Comparison of ENCODE assay signal across 20 cellular contexts in genomic region chr19:44987148-44987675, GRCh38. TPM values are rescaled to one million over a fixed set of nuclear protein-coding genes. Genes with fewer than 3 reads are reported as not detected.
DNase-seq lines count a peak whose midpoint lies in the region; ATAC-seq and TF ChIP-seq lines count a peak whose summit lies in the region.
"Had no signal": no experiment of that assay in that cellular context is flagged by ENCODE, and none has a peak within 500 bp of the region (broad histone marks: within the 10 kb centered on the region; RNA-seq: fewer than 3 reads in every experiment).

No MANE protein-coding gene starts in this region.

- H3K27ac Mint-ChIP-seq in activated CD4-positive, alpha-beta T cell treated with anti-CD3 and anti-CD28 coated beads, Interleukin-2, amount 10 ng/mL, durations not matched to agents 7 days and 5 days, result peak overlapping the region; percentile 36
- no peak overlapping the region for H3K27ac Mint-ChIP-seq in activated CD4-positive, alpha-beta T cell treated with anti-CD3 and anti-CD28 coated beads, Interleukin-2, amount 10 ng/mL, durations not matched to agents 24 days and 14 days
- H3K27ac Mint-ChIP-seq in CD4-positive, CD25-positive, alpha-beta regulatory T cell, result peak overlapping the region in 2 of 3 donors; percentile 54 to 88
- H3K27ac Mint-ChIP-seq: GM23338 had no signal

- no peak overlapping the region for H3K4me3 ChIP-seq in CD4-positive, CD25-positive, alpha-beta regulatory T cell (ENCODE audit: low read depth, low read length)
- H3K4me3 ChIP-seq in adipocyte (ENCODE audit: low read length), result no peak overlapping the region
- H3K4me3 ChIP-seq in neutrophil (ENCODE audit: low read depth in 1 of 2, low read length in 1 of 2), result no peak overlapping the region
- no peak overlapping the region for H3K4me3 ChIP-seq in psoas muscle
- H3K4me3 ChIP-seq: BLaER1, GM23338, SJCRH30 had no signal

- no peak for TF ChIP-seq CTCF in neutrophil (IDR thresholded peaks at IDR 0.05)
- no peak for TF ChIP-seq CTCF in psoas muscle (IDR thresholded peaks at IDR 0.05)

- H3K27me3 ChIP-seq in CD4-positive, CD25-positive, alpha-beta regulatory T cell (ENCODE audit: control insufficient read depth, insufficient read depth, low read length), result no peaks in the 10 kb centered on the region
- H3K27me3 ChIP-seq in adipocyte (replicated peaks; ENCODE audit: control insufficient read depth, insufficient read depth, low read length) (no peaks in the 10 kb centered on the region), neutrophil (no peaks in the 10 kb centered on the region), psoas muscle (ENCODE audit: insufficient read depth in 3 of 3, low read length in 2 of 3) (no peaks in the 10 kb centered on the region)
- H3K27me3 ChIP-seq: BLaER1, SJCRH30 had no signal

- no peaks in the 10 kb centered on the region for H3K4me1 ChIP-seq in CD4-positive, CD25-positive, alpha-beta regulatory T cell (ENCODE audit: control insufficient read depth, insufficient read depth, low read length, poor library complexity, severe bottlenecking)
- H3K4me1 ChIP-seq in adipocyte (ENCODE audit: control insufficient read depth, insufficient read depth, low read length), result peaks cover 9% of the 10 kb centered on the region
- H3K4me1 ChIP-seq in neutrophil (ENCODE audit: control insufficient read depth in 1 of 2, insufficient read depth in 1 of 2, low read depth in 1 of 2, low read length in 1 of 2), result peaks cover 0 to 5% of the 10 kb centered on the region in 2 experiments
- H3K4me1 ChIP-seq in psoas muscle, result no peaks in the 10 kb centered on the region
- H3K4me1 ChIP-seq: BLaER1, SJCRH30 had no signal

- H3K36me3 Mint-ChIP-seq in activated CD4-positive, alpha-beta T cell treated with anti-CD3 and anti-CD28 coated beads, Interleukin-2, amount 10 ng/mL, durations not matched to agents 7 days and 5 days (ENCODE audit: low read depth), result peaks cover 9% of the 10 kb centered on the region
- H3K36me3 Mint-ChIP-seq in activated CD4-positive, alpha-beta T cell treated with anti-CD3 and anti-CD28 coated beads, Interleukin-2, amount 10 ng/mL, durations not matched to agents 24 days and 14 days (ENCODE audit: low read depth), result peaks cover 34% of the 10 kb centered on the region
- H3K36me3 Mint-ChIP-seq in CD4-positive, CD25-positive, alpha-beta regulatory T cell, result peaks cover 17% of the 10 kb centered on the region

- peaks cover 52% of the 10 kb centered on the region for H3K36me3 ChIP-seq in CD4-positive, CD25-positive, alpha-beta regulatory T cell (ENCODE audit: control insufficient read depth, insufficient read depth, low read length)
- H3K36me3 ChIP-seq in adipocyte (ENCODE audit: control insufficient read depth, insufficient read depth, low read length, severe bottlenecking), result peaks cover 85% of the 10 kb centered on the region
- peaks cover 91% of the 10 kb centered on the region for H3K36me3 ChIP-seq in neutrophil
- peaks cover 2 to 85% of the 10 kb centered on the region in 2 donors for H3K36me3 ChIP-seq in psoas muscle (ENCODE audit: insufficient read depth in 1 of 2, low read depth in 1 of 2)

- POLR2A ChIA-PET in activated CD4-positive, alpha-beta T cell treated with anti-CD3 and anti-CD28 coated beads, Interleukin-2, amount 10 ng/mL, durations not matched to agents 7 days and 5 days (lab: Charles Lee), result no interaction called here

- DNase-seq in activated CD4-positive, alpha-beta T cell treated with anti-CD3 and anti-CD28 coated beads, Interleukin-2, amount 10 ng/mL, durations not matched to agents 7 days and 5 days, result no peak
- DNase-seq in activated CD4-positive, alpha-beta T cell treated with anti-CD3 and anti-CD28 coated beads, Interleukin-2, amount 10 ng/mL, durations not matched to agents 24 days and 14 days, result no peak
- DNase-seq in CD4-positive, CD25-positive, alpha-beta regulatory T cell, result no peak
- DNase-seq in adipocyte (ENCODE audit: low read depth) (no peak), psoas muscle (no peak)
- DNase-seq in stimulated activated naive CD4-positive, alpha-beta T cell treated with Interleukin-2 at 50 U/mL for 16 hours (lab: John Stamatoyannopoulos, UW), result no peak
- DNase-seq: 8988T, DMS 273 treated with DMSO at 0.1 percent for 48 hours, GF-D8, NCI-H1436 treated with DMSO at 0.1 percent for 48 hours, NCI-H2029 treated with DMSO at 0.1 percent for 48 hours, NCI-H510A, NCI-H774, PC-3, SJCRH30 had no signal

- intact Hi-C loops in activated CD4-positive, alpha-beta T cell treated with anti-CD3 and anti-CD28 coated beads, Interleukin-2, amount 10 ng/mL, durations not matched to agents 24 days and 14 days (cut with micrococcal nuclease), result no loop called here
- intact Hi-C loops in psoas muscle (cut with DNase I), result no loop called here

- CTCF ChIA-PET in activated CD4-positive, alpha-beta T cell treated with anti-CD3 and anti-CD28 coated beads, Interleukin-2, amount 10 ng/mL, durations not matched to agents 7 days and 5 days (lab: Charles Lee), result interaction anchor here (0.7 kb wide), 1 partner anchor 72 kb away, joined by 5 read pairs; no protein-coding TSS in a partner anchor

- no peak overlapping the region for H3K27ac ChIP-seq in CD4-positive, CD25-positive, alpha-beta regulatory T cell (ENCODE audit: insufficient read depth, low read length, poor library complexity, severe bottlenecking)
- H3K27ac ChIP-seq in neutrophil (peak overlapping the region; percentile 27), psoas muscle (no peak overlapping the region)
- H3K27ac ChIP-seq: BLaER1, SJCRH30 had no signal

- H3K4me3 Mint-ChIP-seq in activated CD4-positive, alpha-beta T cell treated with anti-CD3 and anti-CD28 coated beads, Interleukin-2, amount 10 ng/mL, durations not matched to agents 7 days and 5 days, result no peak overlapping the region
- no peak overlapping the region for H3K4me3 Mint-ChIP-seq in activated CD4-positive, alpha-beta T cell treated with anti-CD3 and anti-CD28 coated beads, Interleukin-2, amount 10 ng/mL, durations not matched to agents 24 days and 14 days
- H3K4me3 Mint-ChIP-seq in CD4-positive, CD25-positive, alpha-beta regulatory T cell, result no peak overlapping the region
- H3K4me3 Mint-ChIP-seq: GM23338 had no signal

- WGBS in psoas muscle, 3 donors, result 76 to 90% (median 87%) methylated on average over 18 to 20 of the region's 20 CpGs

- no peak for ATAC-seq in CD4-positive, CD25-positive, alpha-beta regulatory T cell (ENCODE audit: low read depth in 2 of 2)
- no peak for ATAC-seq in HG02840 (IDR thresholded peaks at IDR 0.05; ENCODE audit: low FRiP score, unreplicated experiment)
- no peak for ATAC-seq in psoas muscle
- ATAC-seq: GM23338, PC-3 had no signal

- no peaks in the 10 kb centered on the region for H3K9me3 Mint-ChIP-seq in activated CD4-positive, alpha-beta T cell treated with anti-CD3 and anti-CD28 coated beads, Interleukin-2, amount 10 ng/mL, durations not matched to agents 7 days and 5 days
- no peaks in the 10 kb centered on the region for H3K9me3 Mint-ChIP-seq in activated CD4-positive, alpha-beta T cell treated with anti-CD3 and anti-CD28 coated beads, Interleukin-2, amount 10 ng/mL, durations not matched to agents 24 days and 14 days
- H3K9me3 Mint-ChIP-seq in CD4-positive, CD25-positive, alpha-beta regulatory T cell, result no peaks in the 10 kb centered on the region
- H3K9me3 Mint-ChIP-seq: GM23338 had no signal

- no peaks in the 10 kb centered on the region for H3K27me3 Mint-ChIP-seq in activated CD4-positive, alpha-beta T cell treated with anti-CD3 and anti-CD28 coated beads, Interleukin-2, amount 10 ng/mL, durations not matched to agents 7 days and 5 days
- no peaks in the 10 kb centered on the region for H3K27me3 Mint-ChIP-seq in activated CD4-positive, alpha-beta T cell treated with anti-CD3 and anti-CD28 coated beads, Interleukin-2, amount 10 ng/mL, durations not matched to agents 24 days and 14 days
- no peaks in the 10 kb centered on the region for H3K27me3 Mint-ChIP-seq in CD4-positive, CD25-positive, alpha-beta regulatory T cell

- H3K4me1 Mint-ChIP-seq in activated CD4-positive, alpha-beta T cell treated with anti-CD3 and anti-CD28 coated beads, Interleukin-2, amount 10 ng/mL, durations not matched to agents 7 days and 5 days, result no peaks in the 10 kb centered on the region
- H3K4me1 Mint-ChIP-seq in activated CD4-positive, alpha-beta T cell treated with anti-CD3 and anti-CD28 coated beads, Interleukin-2, amount 10 ng/mL, durations not matched to agents 24 days and 14 days, result peaks cover 6% of the 10 kb centered on the region
- H3K4me1 Mint-ChIP-seq in CD4-positive, CD25-positive, alpha-beta regulatory T cell, result peaks cover 0 to 2% (median 0%) of the 10 kb centered on the region in 4 donors
- H3K4me1 Mint-ChIP-seq: GM23338 had no signal

- H3K9ac ChIP-seq in adipocyte (ENCODE audit: low read length), result peak overlapping the region; percentile 22
- H3K9ac ChIP-seq: BLaER1 had no signal

- no peaks in the 10 kb centered on the region for H3K9me3 ChIP-seq in CD4-positive, CD25-positive, alpha-beta regulatory T cell (ENCODE audit: control insufficient read depth in 2 of 2, low read length in 2 of 2)
- H3K9me3 ChIP-seq in adipocyte (ENCODE audit: control insufficient read depth, low read length), result no peaks in the 10 kb centered on the region
- H3K9me3 ChIP-seq in neutrophil, result no peaks in the 10 kb centered on the region
- H3K9me3 ChIP-seq in psoas muscle, result no peaks in the 10 kb centered on the region
- H3K9me3 ChIP-seq: BLaER1, SJCRH30 had no signal

RNA-seq across cellular contexts. Expression of gene RELB, which starts 14.1 kb away (rescaled TPM):
- 10 to 100 TPM; 16.8 to 20.0 TPM for total RNA-seq in activated CD4-positive, alpha-beta T cell treated with anti-CD3 and anti-CD28 coated beads, Interleukin-2, amount 10 ng/mL, durations not matched to agents 7 days and 5 days
- 67.6 and 72.7 TPM in 2 replicates for total RNA-seq in activated CD4-positive, alpha-beta T cell treated with anti-CD3 and anti-CD28 coated beads, Interleukin-2, amount 10 ng/mL, durations not matched to agents 24 days and 14 days
- 107 TPM for total RNA-seq in CD4-positive, CD25-positive, alpha-beta regulatory T cell
- polyA plus RNA-seq in CD4-positive, CD25-positive, alpha-beta regulatory T cell, result 10 to 100 TPM in 2 of 4 donors, 1 to 10 TPM in 2; 5.5 to 11.4 (median 10.2) TPM
- 10 to 100 TPM in 3 of 4 donors, 1 to 10 TPM in 1; 6.5 to 44.0 (median 13.5) TPM for total RNA-seq in psoas muscle
- 10 to 100 TPM; 10.3 to 14.1 (median 12.1) TPM for polyA plus RNA-seq in psoas muscle

RNA-seq across cellular contexts. Expression of gene CLPTM1, which starts 32.0 kb away (rescaled TPM):
- total RNA-seq in activated CD4-positive, alpha-beta T cell treated with anti-CD3 and anti-CD28 coated beads, Interleukin-2, amount 10 ng/mL, durations not matched to agents 7 days and 5 days, result 10 to 100 TPM; 70.6 to 72.8 TPM
- total RNA-seq in activated CD4-positive, alpha-beta T cell treated with anti-CD3 and anti-CD28 coated beads, Interleukin-2, amount 10 ng/mL, durations not matched to agents 24 days and 14 days, result 71.7 and 76.6 TPM in 2 replicates
- 81.5 TPM for total RNA-seq in CD4-positive, CD25-positive, alpha-beta regulatory T cell
- 10 to 100 TPM; 16.7 to 20.3 (median 19.2) TPM for polyA plus RNA-seq in CD4-positive, CD25-positive, alpha-beta regulatory T cell
- total RNA-seq in psoas muscle, result 10 to 100 TPM; 78.4 to 98.7 (median 84.8) TPM
- 100 to 1,000 TPM in 1 of 3 donors, 10 to 100 TPM in 2; 77.7 to 129 (median 98.3) TPM for polyA plus RNA-seq in psoas muscle

RNA-seq across cellular contexts. Expression of gene APOC2, which starts 41.4 kb away (rescaled TPM):
- not detected for total RNA-seq in activated CD4-positive, alpha-beta T cell treated with anti-CD3 and anti-CD28 coated beads, Interleukin-2, amount 10 ng/mL, durations not matched to agents 7 days and 5 days
- not detected in 2 replicates for total RNA-seq in activated CD4-positive, alpha-beta T cell treated with anti-CD3 and anti-CD28 coated beads, Interleukin-2, amount 10 ng/mL, durations not matched to agents 24 days and 14 days
- not detected for total RNA-seq in CD4-positive, CD25-positive, alpha-beta regulatory T cell
- polyA plus RNA-seq in CD4-positive, CD25-positive, alpha-beta regulatory T cell, result not detected
- under 1 TPM in 1 of 4 donors, not detected in 3; 0.98 TPM for total RNA-seq in psoas muscle
- polyA plus RNA-seq in psoas muscle, result not detected
- total RNA-seq: GM23338, LHCN-M2, PC-3, SJCRH30 had no signal
- polyA plus RNA-seq: GM23338 had no signal

RNA-seq across cellular contexts. Expression of gene APOC4, which starts 45.2 kb away (rescaled TPM):
- total RNA-seq in activated CD4-positive, alpha-beta T cell treated with anti-CD3 and anti-CD28 coated beads, Interleukin-2, amount 10 ng/mL, durations not matched to agents 7 days and 5 days, result not detected
- not detected in 2 replicates for total RNA-seq in activated CD4-positive, alpha-beta T cell treated with anti-CD3 and anti-CD28 coated beads, Interleukin-2, amount 10 ng/mL, durations not matched to agents 24 days and 14 days
- not detected for total RNA-seq in CD4-positive, CD25-positive, alpha-beta regulatory T cell
- polyA plus RNA-seq in CD4-positive, CD25-positive, alpha-beta regulatory T cell, result not detected
- not detected for total RNA-seq in psoas muscle
- polyA plus RNA-seq in psoas muscle, result not detected
- total RNA-seq: GM23338, LHCN-M2, PC-3 had no signal
- polyA plus RNA-seq: GM23338 had no signal

RNA-seq across cellular contexts. Expression of gene CLASRP, which starts 51.6 kb away (rescaled TPM):
- 100 to 1,000 TPM; 101 to 109 TPM for total RNA-seq in activated CD4-positive, alpha-beta T cell treated with anti-CD3 and anti-CD28 coated beads, Interleukin-2, amount 10 ng/mL, durations not matched to agents 7 days and 5 days
- total RNA-seq in activated CD4-positive, alpha-beta T cell treated with anti-CD3 and anti-CD28 coated beads, Interleukin-2, amount 10 ng/mL, durations not matched to agents 24 days and 14 days, result 107 and 111 TPM in 2 replicates
- total RNA-seq in CD4-positive, CD25-positive, alpha-beta regulatory T cell, result 189 TPM
- 1 to 10 TPM; 3.9 to 4.9 (median 4.3) TPM for polyA plus RNA-seq in CD4-positive, CD25-positive, alpha-beta regulatory T cell
- total RNA-seq in psoas muscle, result 10 to 100 TPM; 37.4 to 65.9 (median 47.1) TPM
- 10 to 100 TPM; 30.8 to 34.5 (median 33.2) TPM for polyA plus RNA-seq in psoas muscle
